1 cellular context compared by ENCODE assay signal in the genomic region with DNA sequence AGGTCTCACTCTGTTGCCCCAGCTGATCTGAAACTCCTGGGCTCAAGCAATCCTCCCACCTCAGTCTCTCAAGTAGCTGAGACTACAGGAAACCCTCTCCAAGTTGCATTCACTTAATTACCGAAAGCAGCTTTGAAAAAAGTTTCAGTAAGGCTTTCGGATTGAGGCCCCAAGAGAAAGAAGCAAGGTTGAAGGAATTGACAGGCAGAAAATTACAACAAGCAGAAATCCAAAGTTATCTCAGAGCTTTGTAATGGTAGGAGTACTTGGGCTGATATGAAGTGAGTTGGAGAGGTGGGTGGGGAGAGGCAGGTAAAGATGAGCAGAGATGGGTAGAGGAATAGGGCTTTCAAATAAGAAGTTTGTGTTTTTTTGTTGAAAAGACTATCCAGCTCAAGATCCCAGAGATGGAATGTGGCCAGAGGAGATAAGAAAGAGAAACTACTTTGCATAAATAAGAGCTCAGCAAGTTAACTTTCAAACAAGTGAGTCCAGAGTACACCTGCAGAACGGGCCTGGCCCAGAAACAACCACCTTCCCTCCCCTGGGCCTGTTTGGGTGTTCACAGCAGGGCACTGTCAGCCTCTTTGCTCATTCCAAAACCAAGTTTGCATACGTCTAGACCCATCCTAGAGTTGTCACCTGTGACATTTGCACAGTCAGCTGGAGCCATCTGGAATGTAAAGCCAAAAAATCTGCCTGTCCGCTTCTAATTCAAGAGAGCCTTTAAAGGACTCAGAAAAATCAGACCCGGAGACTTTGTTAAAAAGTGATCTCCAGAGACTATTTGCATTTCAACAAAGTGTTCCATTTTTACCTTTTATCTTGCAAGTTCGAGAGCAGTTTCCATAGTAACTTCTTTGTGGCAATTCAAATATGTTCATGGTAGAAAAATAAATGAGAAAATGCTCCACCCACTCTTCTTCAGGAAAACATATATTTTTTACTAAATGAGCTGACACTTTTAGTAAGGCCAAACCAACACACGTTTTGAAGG.
TF ChIP-seq lines count a peak whose summit lies in the region.

No MANE protein-coding gene starts in this region.

TF ChIP-seq in GM12878, 131 proteins besides CTCF, POLR2A, EP300 and RAD21 (continued from another document):
- TF ChIP-seq, protein P1, sequence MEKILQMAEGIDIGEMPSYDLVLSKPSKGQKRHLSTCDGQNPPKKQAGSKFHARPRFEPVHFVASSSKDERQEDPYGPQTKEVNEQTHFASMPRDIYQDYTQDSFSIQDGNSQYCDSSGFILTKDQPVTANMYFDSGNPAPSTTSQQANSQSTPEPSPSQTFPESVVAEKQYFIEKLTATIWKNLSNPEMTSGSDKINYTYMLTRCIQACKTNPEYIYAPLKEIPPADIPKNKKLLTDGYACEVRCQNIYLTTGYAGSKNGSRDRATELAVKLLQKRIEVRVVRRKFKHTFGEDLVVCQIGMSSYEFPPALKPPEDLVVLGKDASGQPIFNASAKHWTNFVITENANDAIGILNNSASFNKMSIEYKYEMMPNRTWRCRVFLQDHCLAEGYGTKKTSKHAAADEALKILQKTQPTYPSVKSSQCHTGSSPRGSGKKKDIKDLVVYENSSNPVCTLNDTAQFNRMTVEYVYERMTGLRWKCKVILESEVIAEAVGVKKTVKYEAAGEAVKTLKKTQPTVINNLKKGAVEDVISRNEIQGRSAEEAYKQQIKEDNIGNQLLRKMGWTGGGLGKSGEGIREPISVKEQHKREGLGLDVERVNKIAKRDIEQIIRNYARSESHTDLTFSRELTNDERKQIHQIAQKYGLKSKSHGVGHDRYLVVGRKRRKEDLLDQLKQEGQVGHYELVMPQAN (conservative IDR thresholded peaks at IDR 0.05) = 0 out of 2 replicates have a peak, but pooled peaks have one; percentile 28
- TF ChIP-seq, protein P2, sequence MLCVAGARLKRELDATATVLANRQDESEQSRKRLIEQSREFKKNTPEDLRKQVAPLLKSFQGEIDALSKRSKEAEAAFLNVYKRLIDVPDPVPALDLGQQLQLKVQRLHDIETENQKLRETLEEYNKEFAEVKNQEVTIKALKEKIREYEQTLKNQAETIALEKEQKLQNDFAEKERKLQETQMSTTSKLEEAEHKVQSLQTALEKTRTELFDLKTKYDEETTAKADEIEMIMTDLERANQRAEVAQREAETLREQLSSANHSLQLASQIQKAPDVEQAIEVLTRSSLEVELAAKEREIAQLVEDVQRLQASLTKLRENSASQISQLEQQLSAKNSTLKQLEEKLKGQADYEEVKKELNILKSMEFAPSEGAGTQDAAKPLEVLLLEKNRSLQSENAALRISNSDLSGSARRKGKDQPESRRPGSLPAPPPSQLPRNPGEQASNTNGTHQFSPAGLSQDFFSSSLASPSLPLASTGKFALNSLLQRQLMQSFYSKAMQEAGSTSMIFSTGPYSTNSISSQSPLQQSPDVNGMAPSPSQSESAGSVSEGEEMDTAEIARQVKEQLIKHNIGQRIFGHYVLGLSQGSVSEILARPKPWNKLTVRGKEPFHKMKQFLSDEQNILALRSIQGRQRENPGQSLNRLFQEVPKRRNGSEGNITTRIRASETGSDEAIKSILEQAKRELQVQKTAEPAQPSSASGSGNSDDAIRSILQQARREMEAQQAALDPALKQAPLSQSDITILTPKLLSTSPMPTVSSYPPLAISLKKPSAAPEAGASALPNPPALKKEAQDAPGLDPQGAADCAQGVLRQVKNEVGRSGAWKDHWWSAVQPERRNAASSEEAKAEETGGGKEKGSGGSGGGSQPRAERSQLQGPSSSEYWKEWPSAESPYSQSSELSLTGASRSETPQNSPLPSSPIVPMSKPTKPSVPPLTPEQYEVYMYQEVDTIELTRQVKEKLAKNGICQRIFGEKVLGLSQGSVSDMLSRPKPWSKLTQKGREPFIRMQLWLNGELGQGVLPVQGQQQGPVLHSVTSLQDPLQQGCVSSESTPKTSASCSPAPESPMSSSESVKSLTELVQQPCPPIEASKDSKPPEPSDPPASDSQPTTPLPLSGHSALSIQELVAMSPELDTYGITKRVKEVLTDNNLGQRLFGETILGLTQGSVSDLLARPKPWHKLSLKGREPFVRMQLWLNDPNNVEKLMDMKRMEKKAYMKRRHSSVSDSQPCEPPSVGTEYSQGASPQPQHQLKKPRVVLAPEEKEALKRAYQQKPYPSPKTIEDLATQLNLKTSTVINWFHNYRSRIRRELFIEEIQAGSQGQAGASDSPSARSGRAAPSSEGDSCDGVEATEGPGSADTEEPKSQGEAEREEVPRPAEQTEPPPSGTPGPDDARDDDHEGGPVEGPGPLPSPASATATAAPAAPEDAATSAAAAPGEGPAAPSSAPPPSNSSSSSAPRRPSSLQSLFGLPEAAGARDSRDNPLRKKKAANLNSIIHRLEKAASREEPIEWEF (IDR thresholded peaks at IDR 0.05; ENCODE audit: insufficient replicate concordance, low read depth, low read length) = peak; percentile 69
- TF ChIP-seq TCF7 (IDR thresholded peaks at IDR 0.05; ENCODE audit: borderline replicate concordance) = peak; percentile 90; the same call in 1 of the 2 replicates
- peak; percentile 93 for TF ChIP-seq PAX5 (IDR thresholded peaks at IDR 0.05; ENCODE audit: borderline replicate concordance, low read depth, low read length)
- peak; percentile 94 for TF ChIP-seq NBN (IDR thresholded peaks at IDR 0.05)
- TF ChIP-seq DPF2 (IDR thresholded peaks at IDR 0.05) = peak; percentile 88
- TF ChIP-seq EED (IDR thresholded peaks at IDR 0.05; ENCODE audit: low read depth) = peak; percentile 93
- TF ChIP-seq, protein P3, sequence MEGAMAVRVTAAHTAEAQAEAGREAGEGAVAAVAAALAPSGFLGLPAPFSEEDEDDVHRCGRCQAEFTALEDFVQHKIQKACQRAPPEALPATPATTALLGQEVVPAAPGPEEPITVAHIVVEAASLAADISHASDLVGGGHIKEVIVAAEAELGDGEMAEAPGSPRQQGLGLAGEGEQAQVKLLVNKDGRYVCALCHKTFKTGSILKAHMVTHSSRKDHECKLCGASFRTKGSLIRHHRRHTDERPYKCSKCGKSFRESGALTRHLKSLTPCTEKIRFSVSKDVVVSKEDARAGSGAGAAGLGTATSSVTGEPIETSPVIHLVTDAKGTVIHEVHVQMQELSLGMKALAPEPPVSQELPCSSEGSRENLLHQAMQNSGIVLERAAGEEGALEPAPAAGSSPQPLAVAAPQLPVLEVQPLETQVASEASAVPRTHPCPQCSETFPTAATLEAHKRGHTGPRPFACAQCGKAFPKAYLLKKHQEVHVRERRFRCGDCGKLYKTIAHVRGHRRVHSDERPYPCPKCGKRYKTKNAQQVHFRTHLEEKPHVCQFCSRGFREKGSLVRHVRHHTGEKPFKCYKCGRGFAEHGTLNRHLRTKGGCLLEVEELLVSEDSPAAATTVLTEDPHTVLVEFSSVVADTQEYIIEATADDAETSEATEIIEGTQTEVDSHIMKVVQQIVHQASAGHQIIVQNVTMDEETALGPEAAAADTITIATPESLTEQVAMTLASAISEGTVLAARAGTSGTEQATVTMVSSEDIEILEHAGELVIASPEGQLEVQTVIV (IDR thresholded peaks at IDR 0.05; ENCODE audit: borderline replicate concordance, partially characterized antibody) = no peak
- TF ChIP-seq ZNF24 (IDR thresholded peaks at IDR 0.05) = peak; percentile 25; the same call in 1 of the 2 replicates
- peak; percentile 47; the same call in 1 of the 2 replicates for TF ChIP-seq SREBF1 (IDR thresholded peaks at IDR 0.05; ENCODE audit: low read length)
- TF ChIP-seq NFIC (IDR thresholded peaks at IDR 0.05; ENCODE audit: low read depth, low read length) = peak; percentile 98
- peak; percentile 93 for TF ChIP-seq TCF3 (IDR thresholded peaks at IDR 0.05; ENCODE audit: borderline replicate concordance, insufficient read depth, low read depth, low read length)
- TF ChIP-seq, protein P4, sequence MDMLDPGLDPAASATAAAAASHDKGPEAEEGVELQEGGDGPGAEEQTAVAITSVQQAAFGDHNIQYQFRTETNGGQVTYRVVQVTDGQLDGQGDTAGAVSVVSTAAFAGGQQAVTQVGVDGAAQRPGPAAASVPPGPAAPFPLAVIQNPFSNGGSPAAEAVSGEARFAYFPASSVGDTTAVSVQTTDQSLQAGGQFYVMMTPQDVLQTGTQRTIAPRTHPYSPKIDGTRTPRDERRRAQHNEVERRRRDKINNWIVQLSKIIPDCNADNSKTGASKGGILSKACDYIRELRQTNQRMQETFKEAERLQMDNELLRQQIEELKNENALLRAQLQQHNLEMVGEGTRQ (IDR thresholded peaks at IDR 0.05; ENCODE audit: borderline replicate concordance, low read depth, low read length) = no peak
- TF ChIP-seq BACH1 (IDR thresholded peaks at IDR 0.05; ENCODE audit: borderline replicate concordance) = peak; percentile 50; the same call in 1 of the 2 replicates
- TF ChIP-seq TBL1XR1 (IDR thresholded peaks at IDR 0.05; ENCODE audit: low read depth, low read length) = peak; percentile 89
- TF ChIP-seq IKZF2 (IDR thresholded peaks at IDR 0.05) = peak; percentile 94 to 97
- TF ChIP-seq RAD51 (IDR thresholded peaks at IDR 0.05) = peak; percentile 32; the same call in 1 of the 2 replicates
- TF ChIP-seq MTA2 (IDR thresholded peaks at IDR 0.05; ENCODE audit: low read depth) = peak; percentile 85
- TF ChIP-seq CREB1 (IDR thresholded peaks at IDR 0.05; ENCODE audit: low read depth) = peak; percentile 56; the same call in 1 of the 2 replicates
- TF ChIP-seq, protein P5, sequence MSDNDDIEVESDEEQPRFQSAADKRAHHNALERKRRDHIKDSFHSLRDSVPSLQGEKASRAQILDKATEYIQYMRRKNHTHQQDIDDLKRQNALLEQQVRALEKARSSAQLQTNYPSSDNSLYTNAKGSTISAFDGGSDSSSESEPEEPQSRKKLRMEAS (IDR thresholded peaks at IDR 0.05; ENCODE audit: low read depth, low read length) = 0 out of 2 replicates have a peak, but pooled peaks have one; percentile 10
- TF ChIP-seq, protein P6, sequence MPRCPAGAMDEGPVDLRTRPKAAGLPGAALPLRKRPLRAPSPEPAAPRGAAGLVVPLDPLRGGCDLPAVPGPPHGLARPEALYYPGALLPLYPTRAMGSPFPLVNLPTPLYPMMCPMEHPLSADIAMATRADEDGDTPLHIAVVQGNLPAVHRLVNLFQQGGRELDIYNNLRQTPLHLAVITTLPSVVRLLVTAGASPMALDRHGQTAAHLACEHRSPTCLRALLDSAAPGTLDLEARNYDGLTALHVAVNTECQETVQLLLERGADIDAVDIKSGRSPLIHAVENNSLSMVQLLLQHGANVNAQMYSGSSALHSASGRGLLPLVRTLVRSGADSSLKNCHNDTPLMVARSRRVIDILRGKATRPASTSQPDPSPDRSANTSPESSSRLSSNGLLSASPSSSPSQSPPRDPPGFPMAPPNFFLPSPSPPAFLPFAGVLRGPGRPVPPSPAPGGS (IDR thresholded peaks at IDR 0.05; ENCODE audit: borderline replicate concordance, insufficient read depth, low read depth, low read length, poor library complexity, severe bottlenecking) = peak; percentile 74
- no peak for TF ChIP-seq SPI1 (IDR thresholded peaks at IDR 0.05; ENCODE audit: borderline replicate concordance, insufficient read depth, low read depth, low read length)
- peak; percentile 73; the same call in 1 of the 2 replicates for TF ChIP-seq MTA3 (IDR thresholded peaks at IDR 0.05; ENCODE audit: borderline replicate concordance, low read length)
- peak; percentile 70 for TF ChIP-seq CREM (IDR thresholded peaks at IDR 0.05; ENCODE audit: low read depth)
- TF ChIP-seq NR2C1 (IDR thresholded peaks at IDR 0.05) = no peak
